8 cellular contexts compared by ENCODE assay signal in genomic region chr5:116573617-116574431, GRCh38. TPM values are rescaled to one million over a fixed set of nuclear protein-coding genes. Genes with fewer than 3 reads are reported as not detected.
A peak's percentile ranks its signal among the peaks of the same experiment; 100 is the strongest.
DNase-seq lines count a peak whose midpoint lies in the region; ATAC-seq, FAIRE-seq and TF ChIP-seq lines count a peak whose summit lies in the region.

No MANE protein-coding gene starts in this region.

- no peaks in the 10 kb centered on the region for H3K79me2 ChIP-seq in MM.1S (ENCODE audit: low read length)

- H3F3A ChIP-seq in MM.1S (ENCODE audit: insufficient read depth, low read length), result peaks cover 14% of the 10 kb centered on the region

- TF ChIP-seq CTCF in MM.1S (IDR thresholded peaks at IDR 0.05; ENCODE audit: low read length) (no peak), bronchial epithelial cell (IDR thresholded peaks at IDR 0.05; ENCODE audit: insufficient read depth, low read length, severe bottlenecking) (no peak)

- H3K4me3 ChIP-seq in MM.1S (ENCODE audit: low read length), result peak overlapping the region; percentile 67
- peak overlapping the region; percentile 49 for H3K4me3 ChIP-seq in bronchial epithelial cell (ENCODE audit: low read depth, low read length)

- H3K27ac ChIP-seq in MM.1S (ENCODE audit: low read length), result no peak overlapping the region
- peak overlapping the region; percentile 62 for H3K27ac ChIP-seq in layer of hippocampus (ENCODE audit: low read depth, low read length)

- H3K9ac ChIP-seq in MM.1S (ENCODE audit: low read length), result no peak overlapping the region

- H4K20me1 ChIP-seq in MM.1S (ENCODE audit: insufficient read depth, low read length), result no peaks in the 10 kb centered on the region

- FAIRE-seq in bronchial epithelial cell (lab: Jason Lieb, UNC) (no peak), HTR-8/SVneo (lab: Jason Lieb, UNC) (no peak)

- H3K27me3 ChIP-seq in MM.1S (replicated peaks; ENCODE audit: insufficient read depth, low read length) (peaks cover 17% of the 10 kb centered on the region), bronchial epithelial cell (ENCODE audit: control insufficient read depth, insufficient read depth, low read length) (peaks cover 23% of the 10 kb centered on the region), layer of hippocampus (ENCODE audit: control insufficient read depth, insufficient read depth, low read length) (no peaks in the 10 kb centered on the region)

- H2AFZ ChIP-seq in MM.1S (ENCODE audit: low read length), result peak overlapping the region; percentile 43; the same call in 1 of the 2 replicates

- no peaks in the 10 kb centered on the region for H3K9me2 ChIP-seq in MM.1S (replicated peaks; ENCODE audit: insufficient read depth, low read length)

- DNase-seq in Daoy (ENCODE audit: low read depth), result peak; percentile 34
- no peak for DNase-seq in MM.1S
- no peak for DNase-seq in bronchial epithelial cell (ENCODE audit: low read depth)
- DNase-seq in stimulated activated naive CD8-positive, alpha-beta T cell treated with anti-CD3 and anti-CD28 coated beads, Interleukin-15, Interleukin-2, amounts not matched to agents 100 U/mL and 50 U/mL, for 24 hours, result peak; percentile 5
- DNase-seq in iPS-NIHi7 (ENCODE audit: extremely low spot score), result no peak
- no peak for DNase-seq in HTR-8/SVneo (ENCODE audit: insufficient read length, low spot score)

- H3K9me3 ChIP-seq in MM.1S (replicated peaks; ENCODE audit: insufficient read depth, low read length), result no peaks in the 10 kb centered on the region

- H3K36me3 ChIP-seq in MM.1S (replicated peaks; ENCODE audit: insufficient read depth, low read length) (no peaks in the 10 kb centered on the region), bronchial epithelial cell (ENCODE audit: control insufficient read depth, insufficient read depth, low read length) (no peaks in the 10 kb centered on the region)

- peaks cover 8% of the 10 kb centered on the region; the same call in 1 of the 2 replicates for H3K4me1 ChIP-seq in MM.1S (ENCODE audit: low read length)

- H3K4me2 ChIP-seq in MM.1S (ENCODE audit: low read depth, low read length), result peak overlapping the region; percentile 89

- no peak for ATAC-seq in stimulated activated naive CD8-positive, alpha-beta T cell treated with anti-CD3 and anti-CD28 coated beads, Interleukin-15, Interleukin-2, amounts not matched to agents 100 U/mL and 50 U/mL, for 24 hours
- no peak for ATAC-seq in GM21786 (IDR thresholded peaks at IDR 0.05; ENCODE audit: unreplicated experiment)

RNA-seq across cellular contexts. Expression of gene SEMA6A, which starts 0.8 kb away (rescaled TPM):
- total RNA-seq in Daoy (2014; rRNA removed; shearing (Covaris generic)), result 0.34 and 4.9 TPM in 2 replicates
- total RNA-seq in bronchial epithelial cell, result 0.53 and 0.64 TPM in 2 replicates

Comparison
In these comparisons a context has a peak if more than half of its experiments do, and no peak if none do; other contexts are left out.
1. DNase-seq: peak in Daoy (single experiment) and stimulated activated naive CD8-positive, alpha-beta T cell treated with anti-CD3 and anti-CD28 coated beads, Interleukin-15, Interleukin-2, amounts not matched to agents 100 U/mL and 50 U/mL, for 24 hours (single experiment); none in MM.1S (single experiment), bronchial epithelial cell (single experiment), iPS-NIHi7 (single experiment) and HTR-8/SVneo (single experiment).